Comparison of ENCODE assay signal across 8 cellular contexts in the genomic region with DNA sequence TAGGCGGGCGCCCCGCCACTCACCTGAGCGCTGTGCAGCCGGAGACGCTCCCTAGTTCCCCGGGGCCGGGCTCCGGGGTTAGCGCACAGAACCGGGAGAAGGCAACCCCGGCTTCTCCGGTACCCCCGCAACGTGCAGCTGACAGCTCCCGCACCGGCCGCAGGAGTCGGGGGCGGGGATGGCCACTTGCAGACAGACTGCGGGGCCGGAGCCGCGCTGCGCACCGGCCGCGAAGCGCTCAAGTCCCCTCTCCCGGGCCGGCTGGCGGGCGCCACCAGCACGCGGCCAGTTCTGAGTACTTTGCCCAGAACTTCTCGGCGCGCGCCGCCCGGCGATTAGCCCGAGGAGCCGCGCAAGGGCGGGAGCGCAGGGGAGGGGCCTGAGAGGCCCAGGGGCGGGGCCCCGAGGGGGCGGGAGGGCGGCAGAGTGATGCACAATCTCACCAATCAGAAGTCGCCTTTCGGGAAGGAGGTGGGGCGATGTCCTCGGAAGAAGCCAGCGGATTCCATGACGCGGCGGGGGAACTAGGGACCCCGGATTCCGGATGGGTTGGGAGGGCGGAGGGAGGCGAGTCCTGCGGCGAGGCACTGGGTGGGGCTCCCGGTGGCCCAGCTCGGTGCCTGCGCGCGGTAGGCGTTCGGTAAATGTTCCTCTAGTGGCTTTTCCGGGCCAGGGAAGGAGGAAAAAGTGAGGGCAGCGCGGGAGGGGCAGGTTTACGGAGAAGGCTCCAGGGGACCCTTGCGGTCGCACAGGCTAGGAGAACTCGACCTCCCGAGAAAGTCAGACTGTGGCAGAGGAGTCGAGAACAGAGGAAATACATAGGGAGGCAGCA. TPM values are rescaled to one million over a fixed set of nuclear protein-coding genes. Genes with fewer than 3 reads are reported as not detected.
DNase-seq lines count a peak whose midpoint lies in the region; ATAC-seq, FAIRE-seq and TF ChIP-seq lines count a peak whose summit lies in the region.

A gene with protein sequence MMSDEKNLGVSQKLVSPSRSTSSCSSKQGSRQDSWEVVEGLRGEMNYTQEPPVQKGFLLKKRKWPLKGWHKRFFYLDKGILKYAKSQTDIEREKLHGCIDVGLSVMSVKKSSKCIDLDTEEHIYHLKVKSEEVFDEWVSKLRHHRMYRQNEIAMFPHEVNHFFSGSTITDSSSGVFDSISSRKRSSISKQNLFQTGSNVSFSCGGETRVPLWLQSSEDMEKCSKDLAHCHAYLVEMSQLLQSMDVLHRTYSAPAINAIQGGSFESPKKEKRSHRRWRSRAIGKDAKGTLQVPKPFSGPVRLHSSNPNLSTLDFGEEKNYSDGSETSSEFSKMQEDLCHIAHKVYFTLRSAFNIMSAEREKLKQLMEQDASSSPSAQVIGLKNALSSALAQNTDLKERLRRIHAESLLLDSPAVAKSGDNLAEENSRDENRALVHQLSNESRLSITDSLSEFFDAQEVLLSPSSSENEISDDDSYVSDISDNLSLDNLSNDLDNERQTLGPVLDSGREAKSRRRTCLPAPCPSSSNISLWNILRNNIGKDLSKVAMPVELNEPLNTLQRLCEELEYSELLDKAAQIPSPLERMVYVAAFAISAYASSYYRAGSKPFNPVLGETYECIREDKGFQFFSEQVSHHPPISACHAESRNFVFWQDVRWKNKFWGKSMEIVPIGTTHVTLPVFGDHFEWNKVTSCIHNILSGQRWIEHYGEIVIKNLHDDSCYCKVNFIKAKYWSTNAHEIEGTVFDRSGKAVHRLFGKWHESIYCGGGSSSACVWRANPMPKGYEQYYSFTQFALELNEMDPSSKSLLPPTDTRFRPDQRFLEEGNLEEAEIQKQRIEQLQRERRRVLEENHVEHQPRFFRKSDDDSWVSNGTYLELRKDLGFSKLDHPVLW (minus strand): TSS at position 316 of the 832 bp plus-strand sequence. CDS start 87,706 bp downstream, outside the sequence.

- H3K4me3 ChIP-seq in neuron (ENCODE audit: low read length) = peak within 1 kb of the TSS; percentile 79

- peaks cover 12% of the 10 kb centered on the region for H3K4me1 ChIP-seq in foreskin keratinocyte
- H3K4me1 ChIP-seq in neuron (ENCODE audit: insufficient read depth, low read length) = peaks cover 19% of the 10 kb centered on the region

- peak; percentile 53 for FAIRE-seq in H54 (lab: Jason Lieb, UNC)

- ATAC-seq in foreskin keratinocyte = peak; percentile 79

- H3K9me3 ChIP-seq in neuron (ENCODE audit: low read length) = no peaks in the 10 kb centered on the region

- peak; percentile 74 for TF ChIP-seq POLR2A in H54 (IDR thresholded peaks at IDR 0.05; ENCODE audit: low read depth, low read length)

- peak within 1 kb of the TSS; percentile 57 for H3K27ac ChIP-seq in foreskin keratinocyte

- TF ChIP-seq CTCF in foreskin keratinocyte (conservative IDR thresholded peaks at IDR 0.05) = peak; percentile 46

- DNase-seq in ELR (ENCODE audit: low read depth) = peak; percentile 99
- peak; percentile 97 for DNase-seq in H54 (ENCODE audit: insufficient read length, low spot score)
- DNase-seq in M059J (ENCODE audit: low read depth) = peak; percentile 95
- peak; percentile 55 for DNase-seq in SIG-M5 (lab: John Stamatoyannopoulos, UW)
- DNase-seq in activated gamma-delta T cell (lab: John Stamatoyannopoulos, UW) = peak; percentile 92
- peak; percentile 78 to 87 for DNase-seq in foreskin keratinocyte
- peak; percentile 89 for DNase-seq in stromal cell of bone marrow (ENCODE audit: low read depth)

- no peaks in the 10 kb centered on the region for H3K27me3 ChIP-seq in foreskin keratinocyte
- no peaks in the 10 kb centered on the region for H3K27me3 ChIP-seq in neuron (ENCODE audit: insufficient read depth, low read length)

- peak within 1 kb of the TSS; percentile 93 for H2AFZ ChIP-seq in neuron (ENCODE audit: low read depth, low read length)

- H3K36me3 ChIP-seq in neuron (ENCODE audit: insufficient read depth, low read length) = no peaks in the 10 kb centered on the region

RNA-seq across cellular contexts. Expression of the gene that starts here (rescaled TPM):
- 7.7 and 15.4 TPM in 2 replicates for total RNA-seq in M059J (2014; rRNA removed; shearing (Covaris generic))
- 39.1 and 41.9 TPM in 2 replicates for total RNA-seq in foreskin keratinocyte
- 11.2 and 11.5 TPM in 2 replicates for polyA plus RNA-seq in foreskin keratinocyte

Comparison
In these comparisons a context has a peak if more than half of its experiments do, and no peak if none do; other contexts are left out.
1. Peak in every context shown above with its lines: DNase-seq, ATAC-seq, H3K4me3 ChIP-seq and H3K27ac ChIP-seq.